In the genomic region with DNA sequence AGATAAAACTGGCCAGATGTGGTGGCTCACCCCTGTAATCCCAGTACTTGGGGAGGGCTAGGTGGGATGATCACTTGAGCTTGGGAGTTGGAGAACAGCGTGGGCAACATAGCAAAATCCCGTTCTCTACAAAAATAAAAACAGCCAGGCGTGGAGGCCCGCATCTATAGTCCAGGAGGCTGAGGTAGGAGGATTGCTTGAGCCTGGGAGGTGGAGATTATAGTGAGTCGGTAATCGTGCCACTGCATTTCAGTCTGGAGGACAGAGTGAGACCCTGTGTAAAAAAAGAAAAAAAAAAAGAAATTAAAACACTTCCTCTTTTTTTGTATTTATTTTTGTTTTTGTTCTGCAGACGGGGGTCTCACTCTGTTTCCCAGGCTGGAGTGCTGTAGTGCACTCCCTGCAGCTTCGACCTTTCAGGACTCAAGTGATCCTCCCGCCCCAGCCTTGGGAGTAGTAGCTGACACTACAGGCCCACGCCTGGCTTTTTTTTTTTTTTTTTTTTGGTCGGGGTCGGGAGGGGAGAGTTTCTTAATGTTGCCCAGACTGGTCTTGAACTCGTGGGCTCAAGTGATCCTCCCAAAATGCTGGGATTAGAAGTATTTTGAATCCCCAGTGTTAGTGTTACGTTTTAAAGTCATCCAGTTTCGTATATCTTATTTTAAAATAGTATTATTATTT, we compare ENCODE assay signal across 7 cellular contexts. TPM values are rescaled to one million over a fixed set of nuclear protein-coding genes. Genes with fewer than 3 reads are reported as not detected.
A peak's percentile ranks its signal among the peaks of the same experiment; 100 is the strongest.
DNase-seq lines count a peak whose midpoint lies in the region; ATAC-seq and TF ChIP-seq lines count a peak whose summit lies in the region.

No MANE protein-coding gene starts in this region.

- H3K4me1 Mint-ChIP-seq in activated CD4-positive, alpha-beta memory T cell treated with anti-CD3 and anti-CD28 coated beads for 36 hours (ENCODE audit: low read depth) = peaks cover 36% of the 10 kb centered on the region
- peaks cover 58% of the 10 kb centered on the region for H3K4me1 Mint-ChIP-seq in stimulated activated memory B cell treated with anti-CD40 and anti-IgM and Interleukin-4, amounts not matched to agents 10 μg/mL and 1 μg/mL and 100 μg/mL, for 72 hours

- ATAC-seq in stimulated activated memory B cell treated with anti-CD40 and anti-IgM and Interleukin-4, amounts not matched to agents 10 μg/mL and 1 μg/mL and 100 μg/mL, for 72 hours = no peak

- no peak for TF ChIP-seq CTCF in HFF-Myc (IDR thresholded peaks at IDR 0.05; ENCODE audit: low read depth, low read length, missing control alignments)

- CTCF ChIA-PET in activated CD4-positive, alpha-beta memory T cell treated with anti-CD3 and anti-CD28 coated beads for 36 hours (lab: Charles Lee) = interaction anchor here (0.8 to 4.9 kb wide), 6 partner anchors 14 to 109 kb away, joined by 3 to 55 read pairs (median 6); a partner anchor contains a TSS

- no peaks in the 10 kb centered on the region for H3K9me3 Mint-ChIP-seq in activated CD4-positive, alpha-beta memory T cell treated with anti-CD3 and anti-CD28 coated beads for 36 hours
- no peaks in the 10 kb centered on the region for H3K9me3 Mint-ChIP-seq in stimulated activated memory B cell treated with anti-CD40 and anti-IgM and Interleukin-4, amounts not matched to agents 10 μg/mL and 1 μg/mL and 100 μg/mL, for 72 hours

- no peaks in the 10 kb centered on the region for H3K27me3 Mint-ChIP-seq in activated CD4-positive, alpha-beta memory T cell treated with anti-CD3 and anti-CD28 coated beads for 36 hours
- no peaks in the 10 kb centered on the region for H3K27me3 Mint-ChIP-seq in stimulated activated memory B cell treated with anti-CD40 and anti-IgM and Interleukin-4, amounts not matched to agents 10 μg/mL and 1 μg/mL and 100 μg/mL, for 72 hours

- H3K4me3 Mint-ChIP-seq in activated CD4-positive, alpha-beta memory T cell treated with anti-CD3 and anti-CD28 coated beads for 36 hours = peak overlapping the region; percentile 72
- peak overlapping the region; percentile 76 for H3K4me3 Mint-ChIP-seq in stimulated activated memory B cell treated with anti-CD40 and anti-IgM and Interleukin-4, amounts not matched to agents 10 μg/mL and 1 μg/mL and 100 μg/mL, for 72 hours

- POLR2A ChIA-PET in activated CD4-positive, alpha-beta memory T cell treated with anti-CD3 and anti-CD28 coated beads for 36 hours (lab: Charles Lee) = interaction anchor here (0.7 to 3.6 kb wide), 4 partner anchors 14 to 197 kb away, joined by 3 to 38 read pairs (median 12); a partner anchor contains a TSS

- intact Hi-C loops in activated CD4-positive, alpha-beta memory T cell treated with anti-CD3 and anti-CD28 coated beads for 36 hours (cut with micrococcal nuclease) = loop anchor here (5.0 kb wide), 1 partner anchor 610 kb away; a partner anchor contains a TSS

- H3K4me3 ChIP-seq in HFF-Myc (replicated peaks; ENCODE audit: low read depth, low read length) (peak overlapping the region; percentile 98), iPS-11a (ENCODE audit: low read depth, low read length) (peak overlapping the region; percentile 91)

- H3K36me3 Mint-ChIP-seq in activated CD4-positive, alpha-beta memory T cell treated with anti-CD3 and anti-CD28 coated beads for 36 hours = peaks cover 11% of the 10 kb centered on the region
- H3K36me3 Mint-ChIP-seq in stimulated activated memory B cell treated with anti-CD40 and anti-IgM and Interleukin-4, amounts not matched to agents 10 μg/mL and 1 μg/mL and 100 μg/mL, for 72 hours = no peaks in the 10 kb centered on the region

- H3K27ac Mint-ChIP-seq in activated CD4-positive, alpha-beta memory T cell treated with anti-CD3 and anti-CD28 coated beads for 36 hours = peak overlapping the region; percentile 76
- peak overlapping the region; percentile 98 for H3K27ac Mint-ChIP-seq in stimulated activated memory B cell treated with anti-CD40 and anti-IgM and Interleukin-4, amounts not matched to agents 10 μg/mL and 1 μg/mL and 100 μg/mL, for 72 hours

- DNase-seq in HFF-Myc (ENCODE audit: extremely low read depth, low read depth) (no peak), SIG-M5 (lab: John Stamatoyannopoulos, UW) (no peak), NCI-H1417 (lab: John Stamatoyannopoulos, UW) (no peak), cortex of kidney (lab: John Stamatoyannopoulos, UW) (no peak)
- no peak for DNase-seq in activated CD4-positive, alpha-beta memory T cell treated with anti-CD3 and anti-CD28 coated beads for 36 hours

RNA-seq across cellular contexts. Expression of a gene that starts 1.5 kb away (rescaled TPM):
- 100 to 1,000 TPM; 191 to 192 TPM for total RNA-seq in activated CD4-positive, alpha-beta memory T cell treated with anti-CD3 and anti-CD28 coated beads for 36 hours

RNA-seq across cellular contexts. Expression of a gene that starts 12.8 kb away (rescaled TPM):
- 1 to 10 TPM; 6.8 to 7.3 TPM for total RNA-seq in activated CD4-positive, alpha-beta memory T cell treated with anti-CD3 and anti-CD28 coated beads for 36 hours

RNA-seq across cellular contexts. Expression of a gene that starts 51.1 kb away (rescaled TPM):
- total RNA-seq in activated CD4-positive, alpha-beta memory T cell treated with anti-CD3 and anti-CD28 coated beads for 36 hours = 10 to 100 TPM; 14.6 to 15.1 TPM
